In genomic region chr11:108866781-108867180, GRCh38 we compare ENCODE assay signal across 17 cellular contexts.
DNase-seq lines count a peak whose midpoint lies in the region; ATAC-seq and TF ChIP-seq lines count a peak whose summit lies in the region.
"Had no signal": no experiment of that assay in that cellular context is flagged by ENCODE, and none has a peak within 500 bp of the region (broad histone marks: within the 10 kb centered on the region; RNA-seq: fewer than 3 reads in every experiment).

No MANE protein-coding gene starts in this region.

- peak; percentile 17 to 33 for ATAC-seq in activated CD4-positive, CD25-positive, alpha-beta regulatory T cell treated with anti-CD3 and anti-CD28 coated beads, Interleukin-2, amount 50 U/mL, for 24 hours
- ATAC-seq: GM12878 had no signal

- peaks cover 3% of the 10 kb centered on the region for H3K27me3 Mint-ChIP-seq in type B pancreatic cell
- H3K27me3 Mint-ChIP-seq: CD4-positive, alpha-beta memory T cell had no signal

- peaks cover 3% of the 10 kb centered on the region for H3K9me3 Mint-ChIP-seq in type B pancreatic cell
- H3K9me3 Mint-ChIP-seq: CD4-positive, alpha-beta memory T cell had no signal

- TF ChIP-seq CTCF in type B pancreatic cell (conservative IDR thresholded peaks at IDR 0.05), result no peak

- DNase-seq in activated CD4-positive, CD25-positive, alpha-beta regulatory T cell (lab: John Stamatoyannopoulos, UW), result no peak
- DNase-seq in DMS53 treated with DMSO at 0.1 percent for 48 hours (lab: John Stamatoyannopoulos, UW; ENCODE audit: unreplicated experiment) (peak; percentile 16), amniotic epithelial cell (ENCODE audit: low read depth) (peak; percentile 61), NCI-H1694 (lab: John Stamatoyannopoulos, UW) (no peak), type B pancreatic cell (ENCODE audit: extremely low spot score, unreplicated experiment) (no peak)
- DNase-seq: C1 segment of cervical spinal cord; Calu3; CD4-positive, alpha-beta memory T cell; COR-L47; DMS79; EL; GDM1; GM23248; H7; HCEC 1CT had no signal

- H3K36me3 Mint-ChIP-seq in type B pancreatic cell, result peaks cover 3% of the 10 kb centered on the region
- H3K36me3 Mint-ChIP-seq: CD4-positive, alpha-beta memory T cell had no signal

- H3K4me1 Mint-ChIP-seq in type B pancreatic cell (ENCODE audit: unreplicated experiment), result peaks cover 6% of the 10 kb centered on the region

- no peak overlapping the region for H3K27ac Mint-ChIP-seq in type B pancreatic cell
- H3K27ac Mint-ChIP-seq: CD4-positive, alpha-beta memory T cell had no signal

- H3K4me3 Mint-ChIP-seq in type B pancreatic cell, result no peak overlapping the region
- H3K4me3 Mint-ChIP-seq: CD4-positive, alpha-beta memory T cell had no signal

Comparison
In these comparisons a context has a peak if more than half of its experiments do, and no peak if none do; other contexts are left out.
1. DNase-seq: peak in DMS53 treated with DMSO at 0.1 percent for 48 hours (single experiment) and amniotic epithelial cell (single experiment); none in activated CD4-positive, CD25-positive, alpha-beta regulatory T cell (0 of 4), NCI-H1694 (single experiment) and type B pancreatic cell (single experiment).